In genomic region chr9:98796364-98797101, GRCh38 we compare ENCODE assay signal across 8 cellular contexts. TPM values are rescaled to one million over a fixed set of nuclear protein-coding genes. Genes with fewer than 3 reads are reported as not detected.
DNase-seq lines count a peak whose midpoint lies in the region; FAIRE-seq and TF ChIP-seq lines count a peak whose summit lies in the region.

Gene ANKS6, minus strand, starts transcription at chr9:98796555. Its CDS starts 64 bp downstream, at chr9:98796491.

- H3K27ac Mint-ChIP-seq in astrocyte (ENCODE audit: unreplicated experiment): peak within 1 kb of the TSS; percentile 15

- H3F3A ChIP-seq in Loucy (ENCODE audit: low read depth): no peaks in the 10 kb centered on the region

- no peaks in the 10 kb centered on the region for H4K20me1 ChIP-seq in Loucy (ENCODE audit: insufficient read depth, low read length, poor library complexity, severe bottlenecking)
- peaks cover 25% of the 10 kb centered on the region for H4K20me1 ChIP-seq in astrocyte (ENCODE audit: insufficient read depth, low read length)

- H3K4me2 ChIP-seq in Loucy (ENCODE audit: low read depth, low read length, poor library complexity, severe bottlenecking) (peak within 1 kb of the TSS; percentile 76), astrocyte (ENCODE audit: low read length) (peak within 1 kb of the TSS; percentile 94)

- H3K36me3 Mint-ChIP-seq in astrocyte (ENCODE audit: low read depth, unreplicated experiment): peaks cover 4% of the 10 kb centered on the region

- peak within 1 kb of the TSS; percentile 86 for H3K4me3 Mint-ChIP-seq in astrocyte (ENCODE audit: unreplicated experiment)

- H3K27me3 Mint-ChIP-seq in astrocyte (ENCODE audit: low read depth, unreplicated experiment): peaks cover 3% of the 10 kb centered on the region

- peak within 1 kb of the TSS; percentile 71 for H3K4me3 ChIP-seq in Loucy (ENCODE audit: low read length, poor library complexity, severe bottlenecking)
- H3K4me3 ChIP-seq in astrocyte (ENCODE audit: insufficient read depth, low read depth, low read length): peak within 1 kb of the TSS; percentile 67
- peak within 1 kb of the TSS; percentile 64 for H3K4me3 ChIP-seq in retinal pigment epithelial cell (ENCODE audit: low read length)

- no peak for FAIRE-seq in astrocyte (lab: Jason Lieb, UNC)

- H3K4me1 Mint-ChIP-seq in astrocyte (ENCODE audit: low read depth, unreplicated experiment): peaks cover 14% of the 10 kb centered on the region

- H3K9me2 ChIP-seq in Loucy (replicated peaks; ENCODE audit: low read depth, low read length): no peaks in the 10 kb centered on the region

- H3K9me3 Mint-ChIP-seq in astrocyte (ENCODE audit: unreplicated experiment): peaks cover 9% of the 10 kb centered on the region

- H3K9ac ChIP-seq in Loucy (ENCODE audit: low read depth, low read length, poor library complexity, severe bottlenecking) (peak within 1 kb of the TSS; percentile 64), astrocyte (ENCODE audit: low read length) (peak within 1 kb of the TSS; percentile 78)

- no peaks in the 10 kb centered on the region for H3K4me1 ChIP-seq in Loucy (ENCODE audit: insufficient read depth, low read length, poor library complexity, severe bottlenecking)
- peaks cover under 1% of the 10 kb centered on the region for H3K4me1 ChIP-seq in astrocyte (ENCODE audit: insufficient read depth, low read length)

- H3K9me3 ChIP-seq in Loucy (ENCODE audit: insufficient read depth, low read depth, low read length) (no peaks in the 10 kb centered on the region), astrocyte (ENCODE audit: insufficient read depth, low read depth, low read length) (peaks cover 4% of the 10 kb centered on the region)

- no peak within 1 kb of the TSS for H3K27ac ChIP-seq in astrocyte (ENCODE audit: low read depth, low read length)

- no peaks in the 10 kb centered on the region for H3K27me3 ChIP-seq in Loucy (ENCODE audit: insufficient read depth, low read length, poor library complexity, severe bottlenecking)
- H3K27me3 ChIP-seq in astrocyte (ENCODE audit: insufficient read depth, low read length): no peaks in the 10 kb centered on the region

- H3K79me2 ChIP-seq in Loucy (ENCODE audit: insufficient read depth, low read length) (no peaks in the 10 kb centered on the region), astrocyte (ENCODE audit: insufficient read depth, low read length) (peaks cover 15% of the 10 kb centered on the region)

- peak within 1 kb of the TSS; percentile 97 for H2AFZ ChIP-seq in Loucy (ENCODE audit: low read length)
- peak within 1 kb of the TSS; percentile 99 for H2AFZ ChIP-seq in astrocyte (ENCODE audit: low read depth, low read length)

- H3K36me3 ChIP-seq in Loucy (ENCODE audit: insufficient read depth, low read length) (no peaks in the 10 kb centered on the region), astrocyte (ENCODE audit: insufficient read depth, low read length) (no peaks in the 10 kb centered on the region)

- DNase-seq in GDM1 (lab: John Stamatoyannopoulos, UW) (peak; percentile 55), H4 (ENCODE audit: low spot score) (peak; percentile 44), T-helper 9 cell (peak; percentile 82), astrocyte (ENCODE audit: low read depth) (peak; percentile 42), hippocampal formation (lab: John Stamatoyannopoulos, UW) (peak; percentile 69 to 81), retinal pigment epithelial cell (ENCODE audit: low read depth) (no peak), OCI-M1 (lab: John Stamatoyannopoulos, UW) (no peak)

- TF ChIP-seq CTCF in Loucy (conservative IDR thresholded peaks at IDR 0.05; ENCODE audit: low read length) (no peak), astrocyte (IDR thresholded peaks at IDR 0.05; ENCODE audit: insufficient read depth, low read depth, low read length) (peak; percentile 3), retinal pigment epithelial cell (conservative IDR thresholded peaks at IDR 0.05; ENCODE audit: low read depth, low read length) (peak; percentile 20)

RNA-seq across cellular contexts. Expression of gene ANKS6, which starts in this region (rescaled TPM):
- 11.6 and 12.6 TPM in 2 replicates for total RNA-seq in H4 (2014; rRNA removed; shearing (Covaris generic))
- total RNA-seq in astrocyte: 15.6 and 16.7 TPM in 2 replicates

Comparison
In these comparisons a context has a peak if more than half of its experiments do, and no peak if none do; other contexts are left out.
1. DNase-seq: peak in GDM1 (single experiment), H4 (single experiment), T-helper 9 cell (single experiment), astrocyte (single experiment) and hippocampal formation (2 of 2); none in retinal pigment epithelial cell (single experiment) and OCI-M1 (single experiment).
2. Peak in every context shown above with its lines, with median percentiles within 50 percentile points of each other: H3K4me3 ChIP-seq.